In the genomic region with DNA sequence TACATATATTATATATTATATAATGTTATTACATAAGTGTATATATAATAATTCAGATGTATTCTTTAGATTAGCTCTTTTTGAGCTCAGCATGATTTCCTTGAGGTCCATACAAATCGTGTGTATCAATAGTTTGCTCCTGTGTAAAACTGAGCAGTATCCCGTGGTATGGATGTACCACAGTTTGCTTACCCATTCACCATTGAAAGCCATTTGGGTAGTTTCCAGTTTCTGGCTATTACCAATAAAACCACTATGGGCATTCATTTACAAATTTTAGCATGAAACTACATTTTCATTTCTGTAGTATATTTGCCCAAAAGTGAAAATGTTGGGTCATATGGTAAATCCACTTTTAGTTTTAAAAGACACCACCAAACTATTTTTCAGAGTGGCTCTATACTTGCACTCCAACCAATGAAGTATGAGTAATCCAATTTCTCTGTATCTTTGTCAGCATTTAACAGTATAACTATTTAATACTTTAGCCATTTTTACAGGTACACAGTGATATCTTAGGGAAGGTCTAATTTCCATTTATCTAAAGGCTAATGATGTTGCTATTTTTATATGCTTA, we compare ENCODE assay signal across 33 cellular contexts.
"Had no signal": no experiment of that assay in that cellular context is flagged by ENCODE, and none has a peak within 500 bp of the region (broad histone marks: within the 10 kb centered on the region; RNA-seq: fewer than 3 reads in every experiment).

No MANE protein-coding gene starts in this region.

- H3K27ac ChIP-seq: adrenal gland, body of pancreas, brain microvascular endothelial cell, breast epithelium, VCaP had no signal

- ATAC-seq: activated CD8-positive, alpha-beta T cell treated with anti-CD3 and anti-CD28 coated beads for 36 hours; activated naive CD4-positive, alpha-beta T cell treated with anti-CD3 and anti-CD28 coated beads, Interleukin-2, amount 50 U/mL, for 72 hours; activated T-cell treated with anti-CD3 and anti-CD28 coated beads, Interleukin-2, amount 50 U/mL, for 4 hours; activated T-cell treated with anti-CD3 and anti-CD28 coated beads, Interleukin-2, amount 50 U/mL, for 72 hours; activated T-helper 17 cell treated with anti-CD3 and anti-CD28 coated beads, Interleukin-2, amount 50 U/mL, for 72 hours; body of pancreas had no signal

- DNase-seq: activated B cell treated with CpG ODN at 0.5 μM for 24 hours; activated CD4-positive, alpha-beta memory T cell treated with anti-CD3 and anti-CD28 coated beads for 36 hours; activated CD4-positive, alpha-beta T cell treated with anti-CD3 and anti-CD28 coated beads for 4 hours; activated CD4-positive, alpha-beta T cell treated with anti-CD3 and anti-CD28 coated beads, Interleukin-2, amount 10 ng/mL, durations not matched to agents 24 days and 14 days; activated CD4-positive, alpha-beta T cell treated with anti-CD3 and anti-CD28 coated beads, Interleukin-2, amount 50 U/mL, for 1 hour; activated CD4-positive, alpha-beta T cell treated with anti-CD3 and anti-CD28 coated beads, Interleukin-2, amount 50 U/mL, for 4 hours; activated CD4-positive, CD25-positive, alpha-beta regulatory T cell treated with anti-CD3 and anti-CD28 coated beads, Interleukin-2, amount 50 U/mL, for 72 hours; activated CD8-positive, alpha-beta memory T cell treated with anti-CD3 and anti-CD28 coated beads, Interleukin-2, amount 50 U/mL, for 4 hours; activated CD8-positive, alpha-beta T cell treated with anti-CD3 and anti-CD28 coated beads for 36 hours; activated effector memory CD4-positive, alpha-beta T cell treated with anti-CD3 and anti-CD28 coated beads, Interleukin-2, amount 50 U/mL, for 16 hours; activated gamma-delta T cell treated with Interleukin-2 at 50 U/mL for 16 hours; activated naive CD4-positive, alpha-beta T cell; activated naive CD4-positive, alpha-beta T cell treated with anti-CD3 and anti-CD28 coated beads for 36 hours; activated naive CD4-positive, alpha-beta T cell treated with anti-CD3 and anti-CD28 coated beads, Interleukin-2, amount 50 U/mL, for 16 hours; activated naive CD8-positive, alpha-beta T cell treated with anti-CD3 and anti-CD28 coated beads for 36 hours; activated T-cell treated with anti-CD3 and anti-CD28 coated beads for 4 hours; activated T-cell treated with anti-CD3 and anti-CD28 coated beads, Interleukin-2, amount 50 U/mL, for 1 hour; activated T-cell treated with anti-CD3 and anti-CD28 coated beads, Interleukin-2, amount 50 U/mL, for 4 hours; activated T-cell treated with anti-CD3 and anti-CD28 coated beads, Interleukin-2, amount 50 U/mL, for 72 hours; adrenal gland; amniotic stem cell; aorta; body of pancreas; brain microvascular endothelial cell; central memory CD4-positive, alpha-beta T cell; T-helper 9 cell had no signal

- FAIRE-seq: astrocyte, colon, TTC549 had no signal

- H3K36me3 ChIP-seq: adrenal gland, brain microvascular endothelial cell, breast epithelium had no signal

- H3K9me3 ChIP-seq: adrenal gland, body of pancreas, breast epithelium had no signal

- H3K27me3 ChIP-seq: adrenal gland, body of pancreas, brain microvascular endothelial cell, breast epithelium had no signal

- H3K4me3 ChIP-seq: adrenal gland, body of pancreas, breast epithelium had no signal
